ENCODE assay signal across 17 cellular contexts in genomic region chr18:49023281-49023937, GRCh38.
DNase-seq lines count a peak whose midpoint lies in the region; TF ChIP-seq lines count a peak whose summit lies in the region.
"Had no signal": no experiment of that assay in that cellular context is flagged by ENCODE, and none has a peak within 500 bp of the region (broad histone marks: within the 10 kb centered on the region; RNA-seq: fewer than 3 reads in every experiment).

No MANE protein-coding gene starts in this region.

- H3K27ac Mint-ChIP-seq in activated naive CD4-positive, alpha-beta T cell treated with anti-CD3 and anti-CD28 coated beads, Interleukin-2, amount 10 ng/mL, durations not matched to agents 7 days and 5 days = peak overlapping the region; percentile 53
- no peak overlapping the region for H3K27ac Mint-ChIP-seq in type B pancreatic cell

- no peaks in the 10 kb centered on the region for H3K36me3 Mint-ChIP-seq in activated naive CD4-positive, alpha-beta T cell treated with anti-CD3 and anti-CD28 coated beads, Interleukin-2, amount 10 ng/mL, durations not matched to agents 7 days and 5 days
- no peaks in the 10 kb centered on the region for H3K36me3 Mint-ChIP-seq in type B pancreatic cell

- DNase-seq in activated naive CD4-positive, alpha-beta T cell treated with anti-CD3 and anti-CD28 coated beads, Interleukin-2, amount 10 ng/mL, durations not matched to agents 7 days and 5 days = no peak
- DNase-seq in activated naive CD4-positive, alpha-beta T cell treated with anti-CD3 and anti-CD28 coated beads, Interleukin-2, amount 50 U/mL, for 16 hours = no peak
- DNase-seq in NCI-H526 (lab: John Stamatoyannopoulos, UW) = peak; percentile 22 to 50
- DNase-seq in islet precursor cell = peak; percentile 46
- DNase-seq in type B pancreatic cell (ENCODE audit: extremely low spot score, unreplicated experiment) = peak; percentile 68
- DNase-seq in NOMO-1 treated with dmso at 0.1 percent for 144 hours (lab: John Stamatoyannopoulos, UW; ENCODE audit: unreplicated experiment) = no peak
- DNase-seq in nucleus accumbens (lab: John Stamatoyannopoulos, UW) = no peak
- DNase-seq in GM03348 (ENCODE audit: low spot score) = no peak
- DNase-seq: activated T-cell treated with anti-CD3 and anti-CD28 coated beads, Interleukin-2, amount 50 U/mL, for 48 hours; dermis blood vessel endothelial cell; hippocampal formation; left ventricle myocardium superior; NCI-H2081 treated with DMSO at 0.1 percent for 48 hours; right lobe of liver; stimulated activated CD4-positive, alpha-beta T cell treated with anti-CD3 and anti-CD28 coated beads, Interleukin-4, amount 100 ng/mL, for 24 hours; stimulated activated naive CD8-positive, alpha-beta T cell treated with anti-CD3 and anti-CD28 coated beads, Interleukin-15, Interleukin-2, amounts not matched to agents 100 U/mL and 50 U/mL, for 24 hours had no signal

- H3K4me3 Mint-ChIP-seq in activated naive CD4-positive, alpha-beta T cell treated with anti-CD3 and anti-CD28 coated beads, Interleukin-2, amount 10 ng/mL, durations not matched to agents 7 days and 5 days = no peak overlapping the region
- no peak overlapping the region for H3K4me3 Mint-ChIP-seq in type B pancreatic cell
- H3K4me3 Mint-ChIP-seq: nephron had no signal

- H3K4me1 Mint-ChIP-seq in activated naive CD4-positive, alpha-beta T cell treated with anti-CD3 and anti-CD28 coated beads, Interleukin-2, amount 10 ng/mL, durations not matched to agents 7 days and 5 days = peaks cover 25% of the 10 kb centered on the region
- peaks cover 9% of the 10 kb centered on the region for H3K4me1 Mint-ChIP-seq in type B pancreatic cell (ENCODE audit: unreplicated experiment)
- H3K4me1 Mint-ChIP-seq: nephron had no signal

- no peaks in the 10 kb centered on the region for H3K9me3 Mint-ChIP-seq in activated naive CD4-positive, alpha-beta T cell treated with anti-CD3 and anti-CD28 coated beads, Interleukin-2, amount 10 ng/mL, durations not matched to agents 7 days and 5 days
- H3K9me3 Mint-ChIP-seq in type B pancreatic cell = no peaks in the 10 kb centered on the region
- H3K9me3 Mint-ChIP-seq: nephron had no signal

- CTCF ChIA-PET in activated naive CD4-positive, alpha-beta T cell treated with anti-CD3 and anti-CD28 coated beads, Interleukin-2, amount 10 ng/mL, durations not matched to agents 7 days and 5 days (lab: Charles Lee) = interaction anchor here (0.8 to 2.7 kb wide), 9 partner anchors 9 to 424 kb away, joined by 3 to 16 read pairs (median 3); no protein-coding TSS in a partner anchor

- TF ChIP-seq CTCF in type B pancreatic cell (conservative IDR thresholded peaks at IDR 0.05) = no peak

- peaks cover 19% of the 10 kb centered on the region for H3K27me3 Mint-ChIP-seq in activated naive CD4-positive, alpha-beta T cell treated with anti-CD3 and anti-CD28 coated beads, Interleukin-2, amount 10 ng/mL, durations not matched to agents 7 days and 5 days
- no peaks in the 10 kb centered on the region for H3K27me3 Mint-ChIP-seq in type B pancreatic cell

Comparison
In these comparisons a context has a peak if more than half of its experiments do, and no peak if none do; other contexts are left out.
1. DNase-seq: peak in NCI-H526 (2 of 2), islet precursor cell (single experiment) and type B pancreatic cell (single experiment); none in activated naive CD4-positive, alpha-beta T cell treated with anti-CD3 and anti-CD28 coated beads, Interleukin-2, amount 10 ng/mL, durations not matched to agents 7 days and 5 days (single experiment), activated naive CD4-positive, alpha-beta T cell treated with anti-CD3 and anti-CD28 coated beads, Interleukin-2, amount 50 U/mL, for 16 hours (single experiment), NOMO-1 treated with dmso at 0.1 percent for 144 hours (single experiment), nucleus accumbens (0 of 56) and GM03348 (single experiment).